In the genomic region with DNA sequence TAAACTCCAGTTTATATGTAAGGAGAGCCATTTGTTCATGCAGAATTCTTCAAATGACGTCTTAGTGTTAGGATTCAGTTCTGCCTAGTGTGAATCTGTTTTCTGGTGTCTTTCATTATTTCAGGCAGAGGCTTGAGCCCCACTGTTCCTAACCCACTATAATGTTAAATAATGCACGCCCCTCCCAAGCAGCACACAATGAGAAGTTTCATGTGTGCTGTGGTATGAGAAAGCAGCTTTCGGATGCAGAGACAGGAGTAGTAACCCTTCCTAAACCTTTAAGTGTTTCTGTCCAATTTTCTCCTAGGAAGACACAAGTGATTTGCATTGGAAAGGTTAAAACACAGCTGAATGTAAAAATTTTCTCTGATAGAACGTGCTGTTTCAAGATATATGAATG, we compare ENCODE assay signal across 22 cellular contexts. TPM values are rescaled to one million over a fixed set of nuclear protein-coding genes. Genes with fewer than 3 reads are reported as not detected.
DNase-seq lines count a peak whose midpoint lies in the region; ATAC-seq, FAIRE-seq and TF ChIP-seq lines count a peak whose summit lies in the region.
"Had no signal": no experiment of that assay in that cellular context is flagged by ENCODE, and none has a peak within 500 bp of the region (broad histone marks: within the 10 kb centered on the region; RNA-seq: fewer than 3 reads in every experiment).

No MANE protein-coding gene starts in this region.

- H3K79me2 ChIP-seq in H1 (ENCODE audit: control insufficient read depth in 1 of 2, insufficient read depth in 2 of 2, low read length in 2 of 2), result peaks cover 3 to 47% of the 10 kb centered on the region in 2 experiments; a peak in 2 of 4 replicates
- peaks cover 93% of the 10 kb centered on the region for H3K79me2 ChIP-seq in neural cell (replicated peaks; ENCODE audit: insufficient read depth, low read length)

- no peak overlapping the region for H3K9ac ChIP-seq in H1 (replicated peaks in 1 of 4; ENCODE audit: extremely low read depth in 1 of 4, low read depth in 3 of 4, low read length in 3 of 4)
- H3K9ac ChIP-seq in neural cell (ENCODE audit: low read length), result peak overlapping the region; percentile 87

- H3K23me2 ChIP-seq in H1 (ENCODE audit: low read depth, low read length), result peaks cover 10% of the 10 kb centered on the region

- TF ChIP-seq RAD21 in H1 (IDR thresholded peaks at IDR 0.05 in 1 of 2, conservative IDR thresholded peaks at IDR 0.05 in 1 of 2; ENCODE audit: low read depth in 2 of 2, low read length in 2 of 2), result no peak
- no peak for TF ChIP-seq RAD21 in neural cell (conservative IDR thresholded peaks at IDR 0.05)

- TF ChIP-seq CTCF in H1 (IDR thresholded peaks at IDR 0.05; ENCODE audit: control extremely low read depth in 1 of 3, insufficient read depth in 1 of 3, low read depth in 1 of 3, low read length in 3 of 3), result no peak
- no peak for TF ChIP-seq CTCF in neural cell (IDR thresholded peaks at IDR 0.05; ENCODE audit: poor library complexity, severe bottlenecking)
- no peak for TF ChIP-seq CTCF in gastroesophageal sphincter (IDR thresholded peaks at IDR 0.05)

- H3K36me3 ChIP-seq in H1 (ENCODE audit: control insufficient read depth in 2 of 4, insufficient read depth in 4 of 4, low read length in 3 of 4) (peaks cover 0 to 6% (median 0%) of the 10 kb centered on the region in 4 experiments; a peak in 2 of 8 replicates), neural cell (ENCODE audit: insufficient read depth, low read length) (peaks cover under 1% of the 10 kb centered on the region), gastroesophageal sphincter (no peaks in the 10 kb centered on the region)
- H3K36me3 ChIP-seq: upper lobe of right lung, WERI-Rb-1 had no signal

- DNase-seq in ELF-1 (ENCODE audit: low read depth, low spot score) (peak; percentile 22), NCI-H2227 treated with DMSO at 0.1 percent for 48 hours (lab: John Stamatoyannopoulos, UW) (peak; percentile 1), H1 (ENCODE audit: low read depth in 1 of 2, low spot score in 2 of 2) (no peak), HT-29 (ENCODE audit: low spot score) (no peak)
- DNase-seq: activated CD4-positive, alpha-beta T cell treated with anti-CD3 and anti-CD28 coated beads, Interleukin-2, amount 10 ng/mL, durations not matched to agents 7 days and 5 days; activated naive CD4-positive, alpha-beta T cell treated with Interleukin-2 at 50 U/mL for 16 hours; activated T-cell treated with anti-CD3 and anti-CD28 coated beads, Interleukin-2, amount 50 U/mL, for 48 hours; amniotic stem cell; cortex of kidney; Kasumi-1; mammary epithelial cell; NCI-H1092; NCI-H187 treated with DMSO at 0.1 percent for 48 hours; upper lobe of right lung; WERI-Rb-1 had no signal

- no peaks in the 10 kb centered on the region for H3K27me3 ChIP-seq in H1 (replicated peaks in 1 of 4; ENCODE audit: control insufficient read depth in 3 of 4, extremely low read depth in 1 of 4, insufficient read depth in 3 of 4, low read length in 3 of 4)
- no peaks in the 10 kb centered on the region for H3K27me3 ChIP-seq in neural cell (ENCODE audit: insufficient read depth, low read depth, low read length)
- H3K27me3 ChIP-seq in gastroesophageal sphincter, result no peaks in the 10 kb centered on the region
- H3K27me3 ChIP-seq: upper lobe of right lung had no signal

- WGBS in H1 (ENCODE audit: extremely low coverage in 1 of 2, insufficient coverage in 1 of 2, insufficient read length in 1 of 2, insufficient replicate concordance in 2 of 2, low coverage in 1 of 2, low lambda C conversion rate in 2 of 2, missing lambda C conversion rate in 1 of 2), 2 experiments, result 3% methylated on average over 4 of the region's 4 CpGs; no CpG with 5 or more reads in 1 of the 2 experiments
- WGBS in gastroesophageal sphincter (ENCODE audit: low coverage in 1 of 2), 2 donors, result 48 to 67% methylated on average over 4 of the region's 4 CpGs

- no peak overlapping the region; the same call in 1 of the 2 replicates for H2BK5ac ChIP-seq in H1 (ENCODE audit: low read depth, low read length)

- no peak overlapping the region for H2AK5ac ChIP-seq in H1 (ENCODE audit: low read depth, low read length)

- H3K79me1 ChIP-seq in H1 (ENCODE audit: low read depth, low read length), result peaks cover 7% of the 10 kb centered on the region

- POLR2A ChIA-PET in H1 (lab: Charles Lee; ENCODE audit: partially characterized antibody), result interaction anchor here (0.9 to 4.3 kb wide), 10 partner anchors 10 to 207 kb away, joined by 3 to 52 read pairs (median 6); a partner anchor contains a TSS

- H3K4me3 ChIP-seq in H1 (ENCODE audit: extremely low read depth in 1 of 4, insufficient read depth in 2 of 4, low read depth in 3 of 4, low read length in 4 of 4) (peak overlapping the region; percentile 36 to 61 (median 45); a peak in 7 of 8 replicates), neural cell (ENCODE audit: low read length) (peak overlapping the region; percentile 75), gastroesophageal sphincter (no peak overlapping the region)
- H3K4me3 ChIP-seq: skin epidermis, upper lobe of right lung had no signal

- CTCF ChIA-PET in H1 (lab: Charles Lee; ENCODE audit: partially characterized antibody), result interaction anchor here (0.6 to 2.6 kb wide), 7 partner anchors 10 to 318 kb away, joined by 3 to 11 read pairs (median 3); no protein-coding TSS in a partner anchor

- H3K18ac ChIP-seq in H1 (ENCODE audit: extremely low read depth, low read length), result no peak overlapping the region; the same call in 1 of the 2 replicates

- TF ChIP-seq EP300 in H1 (IDR thresholded peaks at IDR 0.05; ENCODE audit: borderline replicate concordance in 1 of 2, low read depth in 2 of 2, low read length in 2 of 2) (no peak), neural cell (conservative IDR thresholded peaks at IDR 0.05; ENCODE audit: poor library complexity, severe bottlenecking) (no peak), gastroesophageal sphincter (IDR thresholded peaks at IDR 0.05) (no peak)

- no peaks in the 10 kb centered on the region for H4K20me1 ChIP-seq in H1 (replicated peaks in 1 of 2; ENCODE audit: control insufficient read depth in 1 of 2, insufficient read depth in 2 of 2, low read length in 2 of 2)
- H4K20me1 ChIP-seq in neural cell (ENCODE audit: insufficient read depth), result no peaks in the 10 kb centered on the region

- no peaks in the 10 kb centered on the region for H3K9me2 ChIP-seq in neural cell (ENCODE audit: insufficient read depth, low read length)

- FAIRE-seq in H1 (lab: Jason Lieb, UNC), result peak; percentile 69
- FAIRE-seq: bronchial epithelial cell, endometrium had no signal

- H2BK12ac ChIP-seq in H1 (ENCODE audit: low read depth, low read length), result no peak overlapping the region

- H3K4me1 ChIP-seq in H1 (replicated peaks in 1 of 4; ENCODE audit: control insufficient read depth in 3 of 4, insufficient read depth in 4 of 4, low read length in 3 of 4), result peaks cover 6 to 29% (median 22%) of the 10 kb centered on the region in 4 experiments; a peak in 6 of 7 replicates
- H3K4me1 ChIP-seq in gastroesophageal sphincter, result peaks cover 0 to 49% (median 0%) of the 10 kb centered on the region in 3 donors
- H3K4me1 ChIP-seq: upper lobe of right lung had no signal

- no peaks in the 10 kb centered on the region; a peak in 1 of 4 replicates for H3K9me3 ChIP-seq in H1 (ENCODE audit: insufficient read depth in 2 of 2, low read depth in 1 of 2, low read length in 1 of 2)
- H3K9me3 ChIP-seq in neural cell (ENCODE audit: low read length), result no peaks in the 10 kb centered on the region
- H3K9me3 ChIP-seq in gastroesophageal sphincter, result peaks cover 0 to 4% (median 0%) of the 10 kb centered on the region in 3 donors
- H3K9me3 ChIP-seq: upper lobe of right lung had no signal

- ATAC-seq in gastroesophageal sphincter (no peak), HG03521 (IDR thresholded peaks at IDR 0.05; ENCODE audit: unreplicated experiment) (no peak), GM21737 (IDR thresholded peaks at IDR 0.05; ENCODE audit: unreplicated experiment) (no peak)
- ATAC-seq: upper lobe of right lung had no signal

- H4K8ac ChIP-seq in H1 (ENCODE audit: extremely low read depth, insufficient read depth, low read length), result no peak overlapping the region

- H3K14ac ChIP-seq in H1 (ENCODE audit: insufficient read length), result no peak overlapping the region

- no peak overlapping the region; the same call in 1 of the 2 replicates for H3K27ac ChIP-seq in H1 (ENCODE audit: low read depth, low read length)
- H3K27ac ChIP-seq in neural cell (ENCODE audit: low read length), result peak overlapping the region; percentile 98
- H3K27ac ChIP-seq in gastroesophageal sphincter, result no peak overlapping the region
- H3K27ac ChIP-seq: skin epidermis, upper lobe of right lung, WERI-Rb-1 had no signal

- no peak overlapping the region for H2AFZ ChIP-seq in H1 (ENCODE audit: low read length)
- H2AFZ ChIP-seq in neural cell (ENCODE audit: low read depth, low read length), result no peak overlapping the region

- H4K5ac ChIP-seq in H1 (ENCODE audit: insufficient read length, low read depth, low read length), result peak overlapping the region; percentile 86

- no peak overlapping the region for H3K4ac ChIP-seq in H1 (replicated peaks; ENCODE audit: insufficient read length, low read depth, low read length)

- peak overlapping the region; percentile 64 for H4K91ac ChIP-seq in H1 (replicated peaks; ENCODE audit: insufficient read length, low read length)

- no peak overlapping the region for H2BK15ac ChIP-seq in H1 (ENCODE audit: low read length)

- TF ChIP-seq POLR2A in H1 (IDR thresholded peaks at IDR 0.05; ENCODE audit: control extremely low read depth in 1 of 2, low read depth in 2 of 2, low read length in 2 of 2), result no peak; a peak in 1 of 3 replicates
- no peak for TF ChIP-seq POLR2A in gastroesophageal sphincter (IDR thresholded peaks at IDR 0.05)

- peak overlapping the region; percentile 74 to 82 for H3K4me2 ChIP-seq in H1 (ENCODE audit: insufficient read depth in 1 of 2, low read depth in 2 of 2, low read length in 2 of 2)
- peak overlapping the region; percentile 81 for H3K4me2 ChIP-seq in neural cell (ENCODE audit: low read length)

- peaks cover 9% of the 10 kb centered on the region for H3F3A ChIP-seq in neural cell (ENCODE audit: insufficient read depth, low read length, poor library complexity, severe bottlenecking)

- no peak overlapping the region for H3K56ac ChIP-seq in H1 (replicated peaks; ENCODE audit: insufficient read length, low read depth, low read length)

- no peak overlapping the region for H2BK120ac ChIP-seq in H1 (replicated peaks; ENCODE audit: low read depth, low read length)

- no peak overlapping the region for H2BK20ac ChIP-seq in H1 (ENCODE audit: low read length)

- no peak overlapping the region for H3K23ac ChIP-seq in H1 (ENCODE audit: insufficient read length)

RNA-seq across cellular contexts. Expression of a gene that starts 54.5 kb away (rescaled TPM):
- total RNA-seq in H1 (2021; fragmentation: NEBNext Ultra II Directional; extraction: Animal tissue kit (Norgen Biotek cat#: 25700)), result 58.1 and 59.8 TPM in 2 replicates
- polyA plus RNA-seq in H1 (2011; rRNA removed) (30.8 and 34.0 TPM in 2 replicates), neural cell (218 and 261 TPM in 2 replicates)
- 30.1 TPM for polyA plus RNA-seq in H1 (2011; cell fraction: cytosol; rRNA removed)
- polyA plus RNA-seq in H1 (2011; cell fraction: nucleus; rRNA removed), result 51.4 TPM
- 25.9 to 40.1 TPM (median 35.7 TPM) in 4 replicates for polyA plus RNA-seq in H1 (2012, experiment 1 of 2)
- polyA plus RNA-seq in H1 (2012, experiment 2 of 2), result 7.1 TPM
- 20.5 TPM for polyA plus RNA-seq in H1 (2013, experiment 1 of 2)
- 17.9 TPM for polyA plus RNA-seq in H1 (2013, experiment 2 of 2)
- polyA minus RNA-seq in H1 (2011; rRNA and poly(A)+ RNA removed), result 196 and 248 TPM in 2 replicates
- polyA minus RNA-seq in H1 (2011; cell fraction: cytosol; rRNA and poly(A)+ RNA removed), result 78.7 TPM
- polyA minus RNA-seq in H1 (2011; cell fraction: nucleus; rRNA and poly(A)+ RNA removed), result 117 TPM
- polyA minus RNA-seq in neural cell, result 723 and 816 TPM in 2 replicates
- 10 to 100 TPM; 31.2 to 59.2 (median 44.4) TPM for total RNA-seq in gastroesophageal sphincter
- total RNA-seq in HT-29 (2014; rRNA removed; shearing (Covaris generic)), result 58.5 and 64.8 TPM in 2 replicates

Comparison
In these comparisons a context has a peak if more than half of its experiments do, and no peak if none do; other contexts are left out.
1. DNase-seq: peak in ELF-1 (single experiment) and NCI-H2227 treated with DMSO at 0.1 percent for 48 hours (single experiment); none in H1 (0 of 2) and HT-29 (single experiment).
2. H3K4me3 ChIP-seq: peak in H1 (4 of 4) and neural cell (single experiment); none in gastroesophageal sphincter (0 of 2).